Comparison of ENCODE assay signal across 8 cellular contexts in genomic region chr19:17855333-17856152, GRCh38. TPM values are rescaled to one million over a fixed set of nuclear protein-coding genes. Genes with fewer than 3 reads are reported as not detected.
DNase-seq lines count a peak whose midpoint lies in the region; ATAC-seq and TF ChIP-seq lines count a peak whose summit lies in the region.

No MANE protein-coding gene starts in this region.

- peaks cover 28% of the 10 kb centered on the region for H3K4me1 Mint-ChIP-seq in activated T-cell treated with anti-CD3 and anti-CD28 coated beads, Interleukin-2, amount 50 U/mL, for 72 hours (ENCODE audit: low read depth)
- peaks cover 23% of the 10 kb centered on the region for H3K4me1 Mint-ChIP-seq in neural progenitor cell

- peaks cover 2% of the 10 kb centered on the region for H3F3A ChIP-seq in neural progenitor cell (ENCODE audit: low read depth)

- H3K36me3 Mint-ChIP-seq in activated T-cell treated with anti-CD3 and anti-CD28 coated beads, Interleukin-2, amount 50 U/mL, for 72 hours (ENCODE audit: insufficient read depth in 2 of 2): peaks cover 8 to 12% of the 10 kb centered on the region in 2 donors
- H3K36me3 Mint-ChIP-seq in neural progenitor cell: peaks cover 5% of the 10 kb centered on the region

- no peak overlapping the region for H3K4me3 ChIP-seq in neural progenitor cell

- H3K4me1 ChIP-seq in neural progenitor cell: no peaks in the 10 kb centered on the region

- H3K36me3 ChIP-seq in neural progenitor cell: no peaks in the 10 kb centered on the region

- peaks cover 9% of the 10 kb centered on the region for H3K79me2 ChIP-seq in neural progenitor cell (ENCODE audit: low read depth)

- H4K20me1 ChIP-seq in neural progenitor cell (ENCODE audit: low read depth): peaks cover 7% of the 10 kb centered on the region

- no peak overlapping the region for H3K4me2 ChIP-seq in neural progenitor cell

- no peak overlapping the region for H3K9ac ChIP-seq in neural progenitor cell

- DNase-seq in D341Med (ENCODE audit: low spot score): peak; percentile 86
- DNase-seq in KBM-7: peak; percentile 83
- peak; percentile 73 for DNase-seq in RKO (ENCODE audit: low spot score)
- DNase-seq in activated T-cell treated with anti-CD3 and anti-CD28 coated beads, Interleukin-2, amount 50 U/mL, for 72 hours: peak; percentile 92 to 96
- DNase-seq in fibroblast of peridontal ligament (ENCODE audit: extremely low read depth): peak; percentile 57
- peak; percentile 89 for DNase-seq in neural progenitor cell (ENCODE audit: low spot score)
- peak in 45 of 49 donors; percentile 7 to 87 (median 68) for DNase-seq in substantia nigra (lab: John Stamatoyannopoulos, UW)

- peak overlapping the region; percentile 32 to 36 for H3K4me3 Mint-ChIP-seq in activated T-cell treated with anti-CD3 and anti-CD28 coated beads, Interleukin-2, amount 50 U/mL, for 72 hours
- no peak overlapping the region for H3K4me3 Mint-ChIP-seq in neural progenitor cell

- H3K27me3 Mint-ChIP-seq in activated T-cell treated with anti-CD3 and anti-CD28 coated beads, Interleukin-2, amount 50 U/mL, for 72 hours (ENCODE audit: low read depth): no peaks in the 10 kb centered on the region
- peaks cover 19% of the 10 kb centered on the region for H3K27me3 Mint-ChIP-seq in neural progenitor cell (ENCODE audit: insufficient read depth, low read depth)

- H3K27me3 ChIP-seq in neural progenitor cell: peaks cover 8% of the 10 kb centered on the region

- H3K27ac ChIP-seq in neural progenitor cell: no peak overlapping the region
- no peak overlapping the region for H3K27ac ChIP-seq in substantia nigra (ENCODE audit: low read depth, low read length, poor library complexity, severe bottlenecking)

- in situ Hi-C loops in KBM-7 (cut with MboI; ENCODE audit: low pct_unique_long_range_greater_than_20kb, low sequenced_read_pairs): no loop called here

- no peaks in the 10 kb centered on the region for H3K9me3 Mint-ChIP-seq in activated T-cell treated with anti-CD3 and anti-CD28 coated beads, Interleukin-2, amount 50 U/mL, for 72 hours
- peaks cover 4% of the 10 kb centered on the region for H3K9me3 Mint-ChIP-seq in neural progenitor cell

- no peak overlapping the region for H2AFZ ChIP-seq in neural progenitor cell (replicated peaks)

- peak; percentile 30 to 47 for ATAC-seq in activated T-cell treated with anti-CD3 and anti-CD28 coated beads, Interleukin-2, amount 50 U/mL, for 72 hours (replicated peaks in 1 of 2)
- no peak for ATAC-seq in GM18511 (IDR thresholded peaks at IDR 0.05; ENCODE audit: unreplicated experiment)

- TF ChIP-seq CTCF in neural progenitor cell (IDR thresholded peaks at IDR 0.05): peak; percentile 97

- peak overlapping the region; percentile 60 for H3K27ac Mint-ChIP-seq in activated T-cell treated with anti-CD3 and anti-CD28 coated beads, Interleukin-2, amount 50 U/mL, for 72 hours
- H3K27ac Mint-ChIP-seq in neural progenitor cell: no peak overlapping the region

- no peaks in the 10 kb centered on the region for H3K9me3 ChIP-seq in neural progenitor cell (ENCODE audit: low read depth)

RNA-seq across cellular contexts. Expression of gene RPL18A, which starts 4.2 kb away (rescaled TPM):
- 1,000 to 10,000 TPM; 2,983 to 3,463 TPM for total RNA-seq in activated T-cell treated with anti-CD3 and anti-CD28 coated beads, Interleukin-2, amount 50 U/mL, for 72 hours
- total RNA-seq in neural progenitor cell (ENCODE audit: low replicate concordance): 975 and 1,520 TPM in 2 replicates

RNA-seq across cellular contexts. Expression of gene JAK3, which starts 7.8 kb away (rescaled TPM):
- total RNA-seq in activated T-cell treated with anti-CD3 and anti-CD28 coated beads, Interleukin-2, amount 50 U/mL, for 72 hours: 100 to 1,000 TPM; 235 to 247 TPM
- 3.4 and 3.9 TPM in 2 replicates for total RNA-seq in neural progenitor cell (ENCODE audit: low replicate concordance)

RNA-seq across cellular contexts. Expression of gene SLC5A5, which starts 16.2 kb away (rescaled TPM):
- total RNA-seq in activated T-cell treated with anti-CD3 and anti-CD28 coated beads, Interleukin-2, amount 50 U/mL, for 72 hours: 1 to 10 TPM; 2.0 to 3.3 TPM
- 0.37 and 0.51 TPM in 2 replicates for total RNA-seq in neural progenitor cell (ENCODE audit: low replicate concordance)

RNA-seq across cellular contexts. Expression of gene INSL3, which starts 34.2 kb away (rescaled TPM):
- 10 to 100 TPM in 1 of 2 donors, 1 to 10 TPM in 1; 6.8 to 12.5 TPM for total RNA-seq in activated T-cell treated with anti-CD3 and anti-CD28 coated beads, Interleukin-2, amount 50 U/mL, for 72 hours
- total RNA-seq in neural progenitor cell (ENCODE audit: low replicate concordance): 0.37 TPM in 1 of 2 replicates, not detected in the other

Comparison
In these comparisons a context has a peak if more than half of its experiments do, and no peak if none do; other contexts are left out.
1. RNA of gene JAK3, which starts 7.8 kb away (total RNA-seq): 235 to 247 TPM in activated T-cell treated with anti-CD3 and anti-CD28 coated beads, Interleukin-2, amount 50 U/mL, for 72 hours; 3.4 to 3.9 TPM in neural progenitor cell; every median in the first group is over 10 times any median in the second.
2. Peak in every context shown above with its lines, with median percentiles within 50 percentile points of each other: DNase-seq.